Comparison of ENCODE assay signal across 1 cellular context in the genomic region with DNA sequence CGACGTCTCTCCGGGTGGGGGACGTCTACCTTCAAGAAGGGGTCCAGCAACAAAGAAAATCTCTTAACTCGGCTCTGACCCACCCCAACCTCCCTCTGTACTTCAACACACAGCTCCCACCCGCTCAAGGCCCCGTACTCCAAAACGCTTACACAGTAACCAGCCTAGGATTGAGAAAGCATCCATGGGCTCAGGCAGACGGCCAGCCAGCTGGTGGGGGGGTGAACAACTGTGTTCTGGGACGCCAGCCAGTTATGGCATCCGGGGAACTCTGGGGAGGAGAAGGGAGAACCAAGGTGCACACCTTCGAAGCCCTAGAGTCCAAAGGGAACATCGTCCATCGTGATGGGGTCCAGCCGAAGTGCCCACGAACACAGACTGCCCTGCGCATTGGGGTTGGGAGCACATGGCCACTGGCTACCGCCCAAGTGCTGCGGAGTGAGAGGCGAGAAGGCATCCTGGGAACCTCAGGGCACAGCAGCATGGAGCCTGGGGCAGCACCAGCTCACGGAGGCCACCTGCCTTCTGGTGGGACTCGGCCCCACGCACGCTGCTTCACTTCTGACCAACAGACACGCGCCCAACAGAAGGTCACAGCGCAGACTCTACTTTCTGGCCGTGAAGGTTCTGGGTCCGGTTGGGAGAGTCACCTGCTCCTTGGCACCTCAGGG.
TF ChIP-seq lines count a peak whose summit lies in the region.

No MANE protein-coding gene starts in this region.

TF ChIP-seq in HepG2, 621 proteins besides CTCF, POLR2A, EP300 and RAD21 (continued from another document and continues in another):
- TF ChIP-seq RERE (CRISPR knock-in tag; IDR thresholded peaks at IDR 0.05; ENCODE audit: low read depth) (no peak), ZNF234 (CRISPR knock-in tag; conservative IDR thresholded peaks at IDR 0.05) (no peak), TMF1 (CRISPR knock-in tag; IDR thresholded peaks at IDR 0.05; ENCODE audit: low read depth) (0 out of 2 replicates have a peak, but pooled peaks have one; percentile 71), SIN3B (IDR thresholded peaks at IDR 0.05; ENCODE audit: low read length) (no peak), ZNF224 (CRISPR knock-in tag; IDR thresholded peaks at IDR 0.05) (no peak), THRA (CRISPR knock-in tag; IDR thresholded peaks at IDR 0.05; ENCODE audit: borderline replicate concordance) (0 out of 2 replicates have a peak, but pooled peaks have one; percentile 6), MBD4 (IDR thresholded peaks at IDR 0.05; ENCODE audit: borderline replicate concordance, low read length) (no peak), MZF1 (CRISPR knock-in tag; IDR thresholded peaks at IDR 0.05; ENCODE audit: borderline replicate concordance) (no peak), ZHX2 (IDR thresholded peaks at IDR 0.05; ENCODE audit: low read depth) (no peak; the same call in 1 of the 2 replicates), ZHX2 (CRISPR knock-in tag; IDR thresholded peaks at IDR 0.05; ENCODE audit: borderline replicate concordance) (no peak), HNF4G (IDR thresholded peaks at IDR 0.05; ENCODE audit: borderline replicate concordance, low read depth, low read length) (no peak; the same call in 1 of the 2 replicates), HNF4G (CRISPR knock-in tag; IDR thresholded peaks at IDR 0.05; ENCODE audit: borderline replicate concordance, low read depth) (0 out of 2 replicates have a peak, but pooled peaks have one; percentile 34), ZNF558 (CRISPR knock-in tag; IDR thresholded peaks at IDR 0.05; ENCODE audit: borderline replicate concordance) (no peak), KLF16 (CRISPR knock-in tag; IDR thresholded peaks at IDR 0.05) (no peak; a peak in 1 of 4 replicates), SP4 (CRISPR knock-in tag; IDR thresholded peaks at IDR 0.05) (no peak), NAIF1 (CRISPR knock-in tag; IDR thresholded peaks at IDR 0.05; ENCODE audit: borderline replicate concordance) (no peak), ZNF75D (CRISPR knock-in tag; IDR thresholded peaks at IDR 0.05; ENCODE audit: borderline replicate concordance) (no peak), ZNF773 (CRISPR knock-in tag; IDR thresholded peaks at IDR 0.05; ENCODE audit: borderline replicate concordance) (no peak), ZNF468 (CRISPR knock-in tag; IDR thresholded peaks at IDR 0.05) (no peak), ZNF589 (CRISPR knock-in tag; conservative IDR thresholded peaks at IDR 0.05) (no peak), RFX3 (CRISPR knock-in tag; IDR thresholded peaks at IDR 0.05) (no peak), ZNF225 (CRISPR knock-in tag; IDR thresholded peaks at IDR 0.05) (peak; percentile 64; the same call in 1 of the 2 replicates), MTA3 (CRISPR knock-in tag; IDR thresholded peaks at IDR 0.05) (no peak), ZFP90 (CRISPR knock-in tag; IDR thresholded peaks at IDR 0.05; ENCODE audit: borderline replicate concordance) (no peak), EHMT2 (IDR thresholded peaks at IDR 0.05; ENCODE audit: borderline replicate concordance, low read depth, low read length) (no peak), RFX1 (IDR thresholded peaks at IDR 0.05) (no peak), CEBPB (IDR thresholded peaks at IDR 0.05; ENCODE audit: borderline replicate concordance, low read depth, low read length) (peak; percentile 78; the same call in 1 of the 2 replicates), SUZ12 (IDR thresholded peaks at IDR 0.05; ENCODE audit: low read depth, low read length) (no peak), NCOA5 (CRISPR knock-in tag; IDR thresholded peaks at IDR 0.05) (peak; percentile 59; the same call in 1 of the 2 replicates), ZMYM2 (CRISPR knock-in tag; IDR thresholded peaks at IDR 0.05) (no peak), ZNF451 (CRISPR knock-in tag; IDR thresholded peaks at IDR 0.05) (peak; percentile 45; the same call in 1 of the 2 replicates), HES4 (CRISPR knock-in tag; IDR thresholded peaks at IDR 0.05; ENCODE audit: borderline replicate concordance) (no peak), RFXANK (CRISPR knock-in tag; IDR thresholded peaks at IDR 0.05) (no peak)
- TF ChIP-seq, protein P1, sequence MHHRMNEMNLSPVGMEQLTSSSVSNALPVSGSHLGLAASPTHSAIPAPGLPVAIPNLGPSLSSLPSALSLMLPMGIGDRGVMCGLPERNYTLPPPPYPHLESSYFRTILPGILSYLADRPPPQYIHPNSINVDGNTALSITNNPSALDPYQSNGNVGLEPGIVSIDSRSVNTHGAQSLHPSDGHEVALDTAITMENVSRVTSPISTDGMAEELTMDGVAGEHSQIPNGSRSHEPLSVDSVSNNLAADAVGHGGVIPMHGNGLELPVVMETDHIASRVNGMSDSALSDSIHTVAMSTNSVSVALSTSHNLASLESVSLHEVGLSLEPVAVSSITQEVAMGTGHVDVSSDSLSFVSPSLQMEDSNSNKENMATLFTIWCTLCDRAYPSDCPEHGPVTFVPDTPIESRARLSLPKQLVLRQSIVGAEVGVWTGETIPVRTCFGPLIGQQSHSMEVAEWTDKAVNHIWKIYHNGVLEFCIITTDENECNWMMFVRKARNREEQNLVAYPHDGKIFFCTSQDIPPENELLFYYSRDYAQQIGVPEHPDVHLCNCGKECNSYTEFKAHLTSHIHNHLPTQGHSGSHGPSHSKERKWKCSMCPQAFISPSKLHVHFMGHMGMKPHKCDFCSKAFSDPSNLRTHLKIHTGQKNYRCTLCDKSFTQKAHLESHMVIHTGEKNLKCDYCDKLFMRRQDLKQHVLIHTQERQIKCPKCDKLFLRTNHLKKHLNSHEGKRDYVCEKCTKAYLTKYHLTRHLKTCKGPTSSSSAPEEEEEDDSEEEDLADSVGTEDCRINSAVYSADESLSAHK (CRISPR knock-in tag; IDR thresholded peaks at IDR 0.05; ENCODE audit: borderline replicate concordance): no peak
- TF ChIP-seq, protein P2, sequence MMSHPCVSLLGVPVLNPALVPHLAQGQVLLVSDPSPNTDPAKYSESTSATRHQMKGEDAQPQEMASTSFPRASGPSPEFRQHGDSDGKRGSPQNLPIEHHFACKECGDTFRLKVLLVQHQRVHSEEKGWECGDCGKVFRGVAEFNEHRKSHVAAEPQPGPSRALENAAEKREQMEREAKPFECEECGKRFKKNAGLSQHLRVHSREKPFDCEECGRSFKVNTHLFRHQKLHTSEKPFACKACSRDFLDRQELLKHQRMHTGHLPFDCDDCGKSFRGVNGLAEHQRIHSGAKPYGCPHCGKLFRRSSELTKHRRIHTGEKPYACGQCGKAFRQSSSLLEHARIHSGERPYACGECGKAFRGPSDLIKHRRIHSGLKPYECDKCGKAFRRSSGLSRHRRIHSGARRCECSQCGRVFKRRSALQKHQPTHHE (CRISPR knock-in tag; IDR thresholded peaks at IDR 0.05; ENCODE audit: borderline replicate concordance): peak; percentile 54; the same call in 1 of the 2 replicates
- TF ChIP-seq, protein P3, sequence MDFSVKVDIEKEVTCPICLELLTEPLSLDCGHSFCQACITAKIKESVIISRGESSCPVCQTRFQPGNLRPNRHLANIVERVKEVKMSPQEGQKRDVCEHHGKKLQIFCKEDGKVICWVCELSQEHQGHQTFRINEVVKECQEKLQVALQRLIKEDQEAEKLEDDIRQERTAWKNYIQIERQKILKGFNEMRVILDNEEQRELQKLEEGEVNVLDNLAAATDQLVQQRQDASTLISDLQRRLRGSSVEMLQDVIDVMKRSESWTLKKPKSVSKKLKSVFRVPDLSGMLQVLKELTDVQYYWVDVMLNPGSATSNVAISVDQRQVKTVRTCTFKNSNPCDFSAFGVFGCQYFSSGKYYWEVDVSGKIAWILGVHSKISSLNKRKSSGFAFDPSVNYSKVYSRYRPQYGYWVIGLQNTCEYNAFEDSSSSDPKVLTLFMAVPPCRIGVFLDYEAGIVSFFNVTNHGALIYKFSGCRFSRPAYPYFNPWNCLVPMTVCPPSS (IDR thresholded peaks at IDR 0.05): no peak
- TF ChIP-seq, protein P4, sequence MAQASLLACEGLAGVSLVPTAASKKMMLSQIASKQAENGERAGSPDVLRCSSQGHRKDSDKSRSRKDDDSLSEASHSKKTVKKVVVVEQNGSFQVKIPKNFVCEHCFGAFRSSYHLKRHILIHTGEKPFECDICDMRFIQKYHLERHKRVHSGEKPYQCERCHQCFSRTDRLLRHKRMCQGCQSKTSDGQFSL (CRISPR knock-in tag; IDR thresholded peaks at IDR 0.05): peak; percentile 99
- TF ChIP-seq, protein P5, sequence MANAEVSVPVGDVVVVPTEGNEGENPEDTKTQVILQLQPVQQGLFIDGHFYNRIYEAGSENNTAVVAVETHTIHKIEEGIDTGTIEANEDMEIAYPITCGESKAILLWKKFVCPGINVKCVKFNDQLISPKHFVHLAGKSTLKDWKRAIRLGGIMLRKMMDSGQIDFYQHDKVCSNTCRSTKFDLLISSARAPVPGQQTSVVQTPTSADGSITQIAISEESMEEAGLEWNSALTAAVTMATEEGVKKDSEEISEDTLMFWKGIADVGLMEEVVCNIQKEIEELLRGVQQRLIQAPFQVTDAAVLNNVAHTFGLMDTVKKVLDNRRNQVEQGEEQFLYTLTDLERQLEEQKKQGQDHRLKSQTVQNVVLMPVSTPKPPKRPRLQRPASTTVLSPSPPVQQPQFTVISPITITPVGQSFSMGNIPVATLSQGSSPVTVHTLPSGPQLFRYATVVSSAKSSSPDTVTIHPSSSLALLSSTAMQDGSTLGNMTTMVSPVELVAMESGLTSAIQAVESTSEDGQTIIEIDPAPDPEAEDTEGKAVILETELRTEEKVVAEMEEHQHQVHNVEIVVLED (CRISPR knock-in tag; IDR thresholded peaks at IDR 0.05; ENCODE audit: borderline replicate concordance): no peak
